Comparison of ENCODE assay signal across 8 cellular contexts in the genomic region with DNA sequence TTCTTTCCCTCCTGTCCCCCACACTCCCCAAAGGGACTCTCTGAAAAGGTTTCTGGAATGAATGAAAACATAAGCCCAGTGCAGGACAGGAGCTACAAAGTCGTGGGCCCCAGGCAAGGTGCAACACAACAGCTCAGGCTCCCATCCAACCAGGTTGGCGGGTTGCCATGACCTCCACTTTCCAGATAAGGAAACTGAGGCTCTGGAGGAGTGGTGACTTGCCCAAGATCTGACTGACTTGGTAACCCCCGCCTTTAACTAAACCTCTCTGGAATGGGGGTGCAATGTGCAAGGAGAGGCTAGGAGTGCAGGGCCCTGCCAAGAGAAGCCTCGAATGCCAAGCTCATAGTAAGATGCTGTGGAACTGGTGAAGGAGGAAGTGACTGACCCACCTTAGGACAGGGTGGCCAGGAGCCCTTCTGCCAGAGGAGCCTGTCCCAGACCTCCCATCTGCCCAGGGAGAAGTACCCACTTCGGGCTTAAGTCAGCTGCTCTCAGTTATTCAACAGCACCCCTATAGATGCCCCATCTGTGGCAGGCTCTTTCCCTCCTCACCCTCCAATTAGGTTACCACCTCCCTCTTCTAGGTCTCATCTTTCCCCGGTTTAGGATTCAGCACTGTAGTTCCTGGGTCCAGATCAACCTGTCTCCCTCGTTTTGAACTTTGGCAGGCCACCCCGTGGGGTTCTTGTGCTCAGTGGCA. TPM values are rescaled to one million over a fixed set of nuclear protein-coding genes. Genes with fewer than 3 reads are reported as not detected.
DNase-seq lines count a peak whose midpoint lies in the region; ATAC-seq and TF ChIP-seq lines count a peak whose summit lies in the region.

No MANE protein-coding gene starts in this region.

- peaks cover 15% of the 10 kb centered on the region; the same call in 1 of the 2 replicates for H3K36me3 ChIP-seq in Loucy (ENCODE audit: insufficient read depth, low read length)

- TF ChIP-seq CTCF in AG10803 (conservative IDR thresholded peaks at IDR 0.05; ENCODE audit: low read length) (no peak), Loucy (conservative IDR thresholded peaks at IDR 0.05; ENCODE audit: low read length) (no peak), GM13977 (IDR thresholded peaks at IDR 0.05; ENCODE audit: extremely low read depth, insufficient read depth, missing control alignments) (no peak)

- peaks cover 45% of the 10 kb centered on the region for H3K79me2 ChIP-seq in Loucy (ENCODE audit: insufficient read depth, low read length)

- H3K4me3 ChIP-seq in AG10803 (ENCODE audit: low read length), result peak overlapping the region; percentile 86
- peak overlapping the region; percentile 82 for H3K4me3 ChIP-seq in Loucy (ENCODE audit: low read length, poor library complexity, severe bottlenecking)

- H3K27me3 Mint-ChIP-seq in natural killer cell treated with Interleukin-12 subunit alpha and Interleukin-12 subunit beta and Interleukin-15 and Interleukin-18, amount 100 ng/mL, for 72 hours, result no peaks in the 10 kb centered on the region

- no peaks in the 10 kb centered on the region for H3K9me3 Mint-ChIP-seq in natural killer cell treated with Interleukin-12 subunit alpha and Interleukin-12 subunit beta and Interleukin-15 and Interleukin-18, amount 100 ng/mL, for 72 hours

- peaks cover 6% of the 10 kb centered on the region for H3K27me3 ChIP-seq in Loucy (ENCODE audit: insufficient read depth, low read length, poor library complexity, severe bottlenecking)

- H3K4me3 Mint-ChIP-seq in natural killer cell treated with Interleukin-12 subunit alpha and Interleukin-12 subunit beta and Interleukin-15 and Interleukin-18, amount 100 ng/mL, for 72 hours, result peak overlapping the region; percentile 94

- H3F3A ChIP-seq in Loucy (ENCODE audit: low read depth), result no peaks in the 10 kb centered on the region

- H3K27ac ChIP-seq in cingulate gyrus (ENCODE audit: low read depth, low read length), result peak overlapping the region; percentile 98

- ATAC-seq in natural killer cell treated with Interleukin-12 subunit alpha and Interleukin-12 subunit beta and Interleukin-15 and Interleukin-18, amount 100 ng/mL, for 72 hours, result no peak
- no peak for ATAC-seq in HG03135 (IDR thresholded peaks at IDR 0.05; ENCODE audit: unreplicated experiment)

- peak overlapping the region; percentile 89 for H3K4me2 ChIP-seq in Loucy (ENCODE audit: low read depth, low read length, poor library complexity, severe bottlenecking)

- H2AFZ ChIP-seq in Loucy (ENCODE audit: low read length), result no peak overlapping the region; the same call in 1 of the 2 replicates

- H3K27ac Mint-ChIP-seq in natural killer cell treated with Interleukin-12 subunit alpha and Interleukin-12 subunit beta and Interleukin-15 and Interleukin-18, amount 100 ng/mL, for 72 hours, result peak overlapping the region; percentile 95 to 99

- H4K20me1 ChIP-seq in Loucy (ENCODE audit: insufficient read depth, low read length, poor library complexity, severe bottlenecking), result peaks cover 20% of the 10 kb centered on the region

- no peaks in the 10 kb centered on the region for H3K9me3 ChIP-seq in Loucy (ENCODE audit: insufficient read depth, low read depth, low read length)

- no peaks in the 10 kb centered on the region for H3K36me3 Mint-ChIP-seq in natural killer cell treated with Interleukin-12 subunit alpha and Interleukin-12 subunit beta and Interleukin-15 and Interleukin-18, amount 100 ng/mL, for 72 hours

- DNase-seq in AG10803 (ENCODE audit: low read depth), result no peak
- DNase-seq in natural killer cell treated with Interleukin-12 subunit alpha and Interleukin-12 subunit beta and Interleukin-15 and Interleukin-18, amount 100 ng/mL, for 72 hours (ENCODE audit: low spot score), result peak; percentile 57
- DNase-seq in NCI-H1105 (lab: John Stamatoyannopoulos, UW), result no peak
- DNase-seq in GM13977 (ENCODE audit: low spot score), result no peak
- no peak for DNase-seq in NCI-H128 (lab: John Stamatoyannopoulos, UW; ENCODE audit: unreplicated experiment)

- peak overlapping the region; percentile 99 for H3K9ac ChIP-seq in Loucy (ENCODE audit: low read depth, low read length, poor library complexity, severe bottlenecking)

- in situ Hi-C loops in GM13977 (cut with MboI; ENCODE audit: low pct_unique_long_range_greater_than_20kb, low sequenced_read_pairs, unreplicated experiment), result no loop called here

- H3K4me1 ChIP-seq in Loucy (ENCODE audit: insufficient read depth, low read length, poor library complexity, severe bottlenecking), result peaks cover 36% of the 10 kb centered on the region

- peaks cover 38 to 45% of the 10 kb centered on the region in 2 donors for H3K4me1 Mint-ChIP-seq in natural killer cell treated with Interleukin-12 subunit alpha and Interleukin-12 subunit beta and Interleukin-15 and Interleukin-18, amount 100 ng/mL, for 72 hours (ENCODE audit: low read depth in 2 of 2)

- no peaks in the 10 kb centered on the region for H3K9me2 ChIP-seq in Loucy (replicated peaks; ENCODE audit: low read depth, low read length)

RNA-seq across cellular contexts. Expression of gene TNNC1, which starts 0.5 kb away (rescaled TPM):
- not detected for total RNA-seq in natural killer cell treated with Interleukin-12 subunit alpha and Interleukin-12 subunit beta and Interleukin-15 and Interleukin-18, amount 100 ng/mL, for 72 hours

RNA-seq across cellular contexts. Expression of gene NISCH, which starts 1.0 kb away (rescaled TPM):
- total RNA-seq in natural killer cell treated with Interleukin-12 subunit alpha and Interleukin-12 subunit beta and Interleukin-15 and Interleukin-18, amount 100 ng/mL, for 72 hours, result 100 to 1,000 TPM in 1 of 2 donors, 10 to 100 TPM in 1; 72.5 to 116 TPM

RNA-seq across cellular contexts. Expression of gene SEMA3G, which starts 9.5 kb away (rescaled TPM):
- total RNA-seq in natural killer cell treated with Interleukin-12 subunit alpha and Interleukin-12 subunit beta and Interleukin-15 and Interleukin-18, amount 100 ng/mL, for 72 hours, result under 1 TPM in 1 of 2 donors, not detected in 1; 0.08 TPM

RNA-seq across cellular contexts. Expression of gene STAB1, which starts 40.8 kb away (rescaled TPM):
- under 1 TPM; 0.57 to 0.92 TPM for total RNA-seq in natural killer cell treated with Interleukin-12 subunit alpha and Interleukin-12 subunit beta and Interleukin-15 and Interleukin-18, amount 100 ng/mL, for 72 hours

RNA-seq across cellular contexts. Expression of gene PHF7, which starts 43.9 kb away (rescaled TPM):
- total RNA-seq in natural killer cell treated with Interleukin-12 subunit alpha and Interleukin-12 subunit beta and Interleukin-15 and Interleukin-18, amount 100 ng/mL, for 72 hours, result 10 to 100 TPM in 1 of 2 donors, 1 to 10 TPM in 1; 3.8 to 11.8 TPM
